Comparison of ENCODE assay signal across 9 cellular contexts in genomic region chr4:48445704-48446103, GRCh38. TPM values are rescaled to one million over a fixed set of nuclear protein-coding genes. Genes with fewer than 3 reads are reported as not detected.
DNase-seq lines count a peak whose midpoint lies in the region; ATAC-seq and TF ChIP-seq lines count a peak whose summit lies in the region.
"Had no signal": no experiment of that assay in that cellular context is flagged by ENCODE, and none has a peak within 500 bp of the region (broad histone marks: within the 10 kb centered on the region; RNA-seq: fewer than 3 reads in every experiment).

No MANE protein-coding gene starts in this region.

- TF ChIP-seq CTCF in LNCaP clone FGC (IDR thresholded peaks at IDR 0.05; ENCODE audit: control insufficient read depth, extremely low read depth, insufficient read depth) (0 out of 2 replicates have a peak, but pooled peaks have one; percentile 26), neural cell (IDR thresholded peaks at IDR 0.05; ENCODE audit: poor library complexity, severe bottlenecking) (peak; percentile 50)

- H3K36me3 Mint-ChIP-seq in activated naive CD4-positive, alpha-beta T cell treated with anti-CD3 and anti-CD28 coated beads, Interleukin-2, amount 50 U/mL, for 72 hours: no peaks in the 10 kb centered on the region

- peak; percentile 66 for DNase-seq in DMS53 (lab: John Stamatoyannopoulos, UW)
- no peak for DNase-seq in LNCaP clone FGC (ENCODE audit: low read depth)
- peak; percentile 2 for DNase-seq in central memory CD4-positive, alpha-beta T cell
- no peak for DNase-seq in HK-2 (ENCODE audit: unreplicated experiment)
- DNase-seq in substantia nigra (lab: John Stamatoyannopoulos, UW): no peak
- no peak for DNase-seq in activated naive CD4-positive, alpha-beta T cell treated with anti-CD3 and anti-CD28 coated beads, Interleukin-2, amount 50 U/mL, for 72 hours (ENCODE audit: low spot score in 2 of 2)

- no peak overlapping the region for H3K9ac ChIP-seq in neural cell (ENCODE audit: low read length)

- H3K9me3 ChIP-seq in neural cell (ENCODE audit: low read length): no peaks in the 10 kb centered on the region

- H3K27ac ChIP-seq in neural cell (ENCODE audit: low read length): no peak overlapping the region
- H3K27ac ChIP-seq in substantia nigra (ENCODE audit: low read depth, low read length, poor library complexity, severe bottlenecking): no peak overlapping the region
- H3K27ac ChIP-seq: epithelial cell of prostate had no signal

- TF ChIP-seq EP300 in neural cell (conservative IDR thresholded peaks at IDR 0.05; ENCODE audit: poor library complexity, severe bottlenecking): no peak

- no peaks in the 10 kb centered on the region for H3K9me3 Mint-ChIP-seq in activated naive CD4-positive, alpha-beta T cell treated with anti-CD3 and anti-CD28 coated beads, Interleukin-2, amount 50 U/mL, for 72 hours

- H2AFZ ChIP-seq in neural cell (ENCODE audit: low read depth, low read length): no peak overlapping the region

- no peaks in the 10 kb centered on the region for H3K36me3 ChIP-seq in neural cell (ENCODE audit: insufficient read depth, low read length)

- peak; percentile 41 for TF ChIP-seq RAD21 in neural cell (conservative IDR thresholded peaks at IDR 0.05)

- no peak overlapping the region for H3K27ac Mint-ChIP-seq in activated naive CD4-positive, alpha-beta T cell treated with anti-CD3 and anti-CD28 coated beads, Interleukin-2, amount 50 U/mL, for 72 hours

- no peaks in the 10 kb centered on the region for H3K27me3 ChIP-seq in neural cell (ENCODE audit: insufficient read depth, low read depth, low read length)

- H3K79me2 ChIP-seq in neural cell (replicated peaks; ENCODE audit: insufficient read depth, low read length): no peaks in the 10 kb centered on the region

- no peak for ATAC-seq in GM21529 (IDR thresholded peaks at IDR 0.05; ENCODE audit: unreplicated experiment)
- no peak for ATAC-seq in activated naive CD4-positive, alpha-beta T cell treated with anti-CD3 and anti-CD28 coated beads, Interleukin-2, amount 50 U/mL, for 72 hours

- H3K4me2 ChIP-seq in neural cell (ENCODE audit: low read length): no peak overlapping the region

- no peak overlapping the region for H3K4me3 ChIP-seq in LNCaP clone FGC (ENCODE audit: low read depth, low read length)
- no peak overlapping the region for H3K4me3 ChIP-seq in neural cell (ENCODE audit: low read length)

- no peaks in the 10 kb centered on the region for H3F3A ChIP-seq in neural cell (ENCODE audit: insufficient read depth, low read length, poor library complexity, severe bottlenecking)

- H3K9me2 ChIP-seq in neural cell (ENCODE audit: insufficient read depth, low read length): no peaks in the 10 kb centered on the region

- H4K20me1 ChIP-seq in neural cell (ENCODE audit: insufficient read depth): no peaks in the 10 kb centered on the region

TF ChIP-seq in neural cell, 6 proteins besides CTCF, POLR2A, EP300 and RAD21:
- TF ChIP-seq MXI1 (conservative IDR thresholded peaks at IDR 0.05; ENCODE audit: poor library complexity, severe bottlenecking) (no peak), SMC3 (conservative IDR thresholded peaks at IDR 0.05; ENCODE audit: poor library complexity) (peak; percentile 32), POLR2AphosphoS5 (IDR thresholded peaks at IDR 0.05) (no peak), EZH2 (IDR thresholded peaks at IDR 0.05; ENCODE audit: borderline replicate concordance, insufficient read depth, low read length, poor library complexity, severe bottlenecking) (no peak)
TF ChIP-seq in neural cell: peak in this region for 1.

RNA-seq across cellular contexts. Expression of gene SLC10A4, which starts 37.4 kb away (rescaled TPM):
- polyA plus RNA-seq in neural cell: 14.5 and 16.7 TPM in 2 replicates
- polyA minus RNA-seq in neural cell: 22.9 and 25.8 TPM in 2 replicates
- total RNA-seq in activated naive CD4-positive, alpha-beta T cell treated with anti-CD3 and anti-CD28 coated beads, Interleukin-2, amount 50 U/mL, for 72 hours: not detected

RNA-seq across cellular contexts. Expression of gene ZAR1, which starts 44.3 kb away (rescaled TPM):
- 0.88 TPM in 1 of 2 replicates, not detected in the other for polyA plus RNA-seq in neural cell
- polyA minus RNA-seq in neural cell: 1.3 and 1.7 TPM in 2 replicates
- total RNA-seq in activated naive CD4-positive, alpha-beta T cell treated with anti-CD3 and anti-CD28 coated beads, Interleukin-2, amount 50 U/mL, for 72 hours: not detected

Comparison
In these comparisons a context has a peak if more than half of its experiments do, and no peak if none do; other contexts are left out.
1. DNase-seq: peak in DMS53 (single experiment) and central memory CD4-positive, alpha-beta T cell (single experiment); none in LNCaP clone FGC (single experiment), HK-2 (single experiment), substantia nigra (0 of 49) and activated naive CD4-positive, alpha-beta T cell treated with anti-CD3 and anti-CD28 coated beads, Interleukin-2, amount 50 U/mL, for 72 hours (0 of 2).